ENCODE assay signal across 8 cellular contexts in genomic region chr17:37358098-37358829, GRCh38. TPM values are rescaled to one million over a fixed set of nuclear protein-coding genes. Genes with fewer than 3 reads are reported as not detected.
DNase-seq lines count a peak whose midpoint lies in the region; ATAC-seq and TF ChIP-seq lines count a peak whose summit lies in the region.

No MANE protein-coding gene starts in this region.

- H3K4me1 Mint-ChIP-seq in activated naive CD8-positive, alpha-beta T cell treated with anti-CD3 and anti-CD28 coated beads, Interleukin-2, amount 50 U/mL, for 24 hours, result peaks cover 24% of the 10 kb centered on the region

- intact Hi-C loops in Right ventricle myocardium superior (cut with DNase I), result no loop called here
- intact Hi-C loops in upper lobe of right lung (cut with DNase I), result no loop called here

- peak; percentile 19 for ATAC-seq in GM18873 (IDR thresholded peaks at IDR 0.05; ENCODE audit: low FRiP score, unreplicated experiment)
- ATAC-seq in activated naive CD8-positive, alpha-beta T cell treated with anti-CD3 and anti-CD28 coated beads, Interleukin-2, amount 50 U/mL, for 24 hours, result no peak
- ATAC-seq in Right ventricle myocardium superior (ENCODE audit: poor library complexity), result peak; percentile 23
- ATAC-seq in omental fat pad (ENCODE audit: low FRiP score), result peak; percentile 43
- peak; percentile 12 for ATAC-seq in upper lobe of right lung

- peak; percentile 63 for DNase-seq in AG20443 (ENCODE audit: low spot score)
- peak; percentile 68 for DNase-seq in HT1080 (ENCODE audit: low read depth)
- DNase-seq in OCI-M1 (lab: John Stamatoyannopoulos, UW), result peak; percentile 76
- DNase-seq in activated naive CD8-positive, alpha-beta T cell treated with anti-CD3 and anti-CD28 coated beads, Interleukin-2, amount 50 U/mL, for 24 hours, result peak; percentile 47
- DNase-seq in Right ventricle myocardium superior, result peak; percentile 59
- peak; percentile 28 for DNase-seq in omental fat pad (ENCODE audit: low spot score)
- DNase-seq in upper lobe of right lung, result peak; percentile 78

- H3K27me3 Mint-ChIP-seq in activated naive CD8-positive, alpha-beta T cell treated with anti-CD3 and anti-CD28 coated beads, Interleukin-2, amount 50 U/mL, for 24 hours, result no peaks in the 10 kb centered on the region

- H3K27ac ChIP-seq in upper lobe of right lung, result peak overlapping the region; percentile 87

- H3K36me3 Mint-ChIP-seq in activated naive CD8-positive, alpha-beta T cell treated with anti-CD3 and anti-CD28 coated beads, Interleukin-2, amount 50 U/mL, for 24 hours (ENCODE audit: low read depth), result peaks cover 14% of the 10 kb centered on the region

- H3K27me3 ChIP-seq in upper lobe of right lung, result no peaks in the 10 kb centered on the region

- peak overlapping the region; percentile 91 for H3K27ac Mint-ChIP-seq in activated naive CD8-positive, alpha-beta T cell treated with anti-CD3 and anti-CD28 coated beads, Interleukin-2, amount 50 U/mL, for 24 hours

- H3K4me3 ChIP-seq in upper lobe of right lung, result peak overlapping the region; percentile 89

- TF ChIP-seq CTCF in omental fat pad (IDR thresholded peaks at IDR 0.05), result no peak
- no peak for TF ChIP-seq CTCF in upper lobe of right lung (IDR thresholded peaks at IDR 0.05)

- no peaks in the 10 kb centered on the region for H3K36me3 ChIP-seq in upper lobe of right lung

- H3K9me3 ChIP-seq in upper lobe of right lung, result no peaks in the 10 kb centered on the region

- H3K4me1 ChIP-seq in upper lobe of right lung, result peaks cover 22% of the 10 kb centered on the region

- H3K9me3 Mint-ChIP-seq in activated naive CD8-positive, alpha-beta T cell treated with anti-CD3 and anti-CD28 coated beads, Interleukin-2, amount 50 U/mL, for 24 hours, result no peaks in the 10 kb centered on the region

- H3K4me3 Mint-ChIP-seq in activated naive CD8-positive, alpha-beta T cell treated with anti-CD3 and anti-CD28 coated beads, Interleukin-2, amount 50 U/mL, for 24 hours, result peak overlapping the region; percentile 99

RNA-seq across cellular contexts. Expression of gene C17orf78, which starts 17.5 kb away (rescaled TPM):
- total RNA-seq in HT1080 (2014; rRNA removed; shearing (Covaris generic)), result not detected in 2 replicates
- not detected in 2 replicates for polyA plus RNA-seq in HT1080 (2015; cell fraction: cytosol; rRNA removed)
- polyA plus RNA-seq in HT1080 (2015; cell fraction: nucleus; rRNA removed), result not detected in 2 replicates
- not detected for total RNA-seq in Right ventricle myocardium superior
- total RNA-seq in omental fat pad, result not detected
- total RNA-seq in upper lobe of right lung, result not detected

RNA-seq across cellular contexts. Expression of gene ACACA, which starts 48.4 kb away (rescaled TPM):
- total RNA-seq in HT1080 (2014; rRNA removed; shearing (Covaris generic)), result 30.4 and 43.6 TPM in 2 replicates
- polyA plus RNA-seq in HT1080 (2015; cell fraction: cytosol; rRNA removed), result 20.7 and 22.7 TPM in 2 replicates
- 62.3 and 65.0 TPM in 2 replicates for polyA plus RNA-seq in HT1080 (2015; cell fraction: nucleus; rRNA removed)
- total RNA-seq in Right ventricle myocardium superior, result 15.4 TPM
- 10 to 100 TPM; 28.7 to 72.7 (median 42.2) TPM for total RNA-seq in omental fat pad
- total RNA-seq in upper lobe of right lung, result 110 TPM

RNA-seq across cellular contexts. Expression of gene TADA2A, which starts 48.4 kb away (rescaled TPM):
- total RNA-seq in HT1080 (2014; rRNA removed; shearing (Covaris generic)), result 26.7 and 28.8 TPM in 2 replicates
- 13.4 and 13.8 TPM in 2 replicates for polyA plus RNA-seq in HT1080 (2015; cell fraction: cytosol; rRNA removed)
- 33.2 and 38.0 TPM in 2 replicates for polyA plus RNA-seq in HT1080 (2015; cell fraction: nucleus; rRNA removed)
- 12.4 TPM for total RNA-seq in Right ventricle myocardium superior
- total RNA-seq in omental fat pad, result 10 to 100 TPM; 11.5 to 28.1 (median 16.0) TPM
- 21.4 TPM for total RNA-seq in upper lobe of right lung

Comparison
In these comparisons a context has a peak if more than half of its experiments do, and no peak if none do; other contexts are left out.
1. DNase-seq: peak in every context shown above with its lines; median percentile 78 in upper lobe of right lung; 76 in OCI-M1; 68 in HT1080; 63 in AG20443; 59 in Right ventricle myocardium superior; 47 in activated naive CD8-positive, alpha-beta T cell treated with anti-CD3 and anti-CD28 coated beads, Interleukin-2, amount 50 U/mL, for 24 hours; 28 in omental fat pad.